In genomic region chr19:19460761-19461265, GRCh38 we compare ENCODE assay signal across 9 cellular contexts. TPM values are rescaled to one million over a fixed set of nuclear protein-coding genes. Genes with fewer than 3 reads are reported as not detected.
DNase-seq lines count a peak whose midpoint lies in the region; ATAC-seq lines count a peak whose summit lies in the region.
"Had no signal": no experiment of that assay in that cellular context is flagged by ENCODE, and none has a peak within 500 bp of the region (broad histone marks: within the 10 kb centered on the region; RNA-seq: fewer than 3 reads in every experiment).

No MANE protein-coding gene starts in this region.

- no peaks in the 10 kb centered on the region for H3K27me3 Mint-ChIP-seq in effector memory CD8-positive, alpha-beta T cell
- H3K27me3 Mint-ChIP-seq in naive thymus-derived CD8-positive, alpha-beta T cell, result no peaks in the 10 kb centered on the region

- no peaks in the 10 kb centered on the region for H3K9me3 Mint-ChIP-seq in effector memory CD8-positive, alpha-beta T cell
- no peaks in the 10 kb centered on the region for H3K9me3 Mint-ChIP-seq in naive thymus-derived CD8-positive, alpha-beta T cell

- peak overlapping the region; percentile 97 to 99 for H3K27ac Mint-ChIP-seq in effector memory CD8-positive, alpha-beta T cell
- H3K27ac Mint-ChIP-seq in naive thymus-derived CD8-positive, alpha-beta T cell, result peak overlapping the region; percentile 93 to 99 (median 98)

- DNase-seq in NCI-H510A treated with DMSO at 0.1 percent for 48 hours (lab: John Stamatoyannopoulos, UW) (peak; percentile 55), NCI-H510A (lab: John Stamatoyannopoulos, UW) (no peak), GM19240 (ENCODE audit: insufficient read length, low spot score) (no peak), NCI-H2107 (lab: John Stamatoyannopoulos, UW) (no peak)
- peak; percentile 63 to 74 for DNase-seq in activated CD4-positive, alpha-beta T cell treated with anti-CD3 and anti-CD28 coated beads, Interleukin-2, amount 50 U/mL, for 48 hours
- peak; percentile 49 to 59 (median 52) for DNase-seq in effector memory CD8-positive, alpha-beta T cell
- DNase-seq in naive thymus-derived CD8-positive, alpha-beta T cell, result peak; percentile 38 to 70 (median 48)
- DNase-seq in stimulated activated naive CD4-positive, alpha-beta T cell (lab: John Stamatoyannopoulos, UW), result peak; percentile 29 to 75 (median 53)

- H3K4me3 Mint-ChIP-seq in effector memory CD8-positive, alpha-beta T cell, result peak overlapping the region; percentile 90 to 94
- peak overlapping the region; percentile 80 to 97 (median 89) for H3K4me3 Mint-ChIP-seq in naive thymus-derived CD8-positive, alpha-beta T cell

- POLR2A ChIA-PET in naive thymus-derived CD8-positive, alpha-beta T cell (lab: Charles Lee), result interaction anchor here (0.6 to 3.8 kb wide), 15 partner anchors 9 to 56 kb away, joined by 3 to 26 read pairs (median 6); partner anchors contain the start of gene GATAD2A

- peaks cover 42% of the 10 kb centered on the region for H3K36me3 Mint-ChIP-seq in effector memory CD8-positive, alpha-beta T cell (ENCODE audit: insufficient read depth)
- H3K36me3 Mint-ChIP-seq in naive thymus-derived CD8-positive, alpha-beta T cell, result peaks cover 0 to 15% (median 7%) of the 10 kb centered on the region in 3 donors

- ATAC-seq in effector memory CD8-positive, alpha-beta T cell (replicated peaks), result peak; percentile 62
- peak; percentile 69 to 77 for ATAC-seq in naive thymus-derived CD8-positive, alpha-beta T cell
- ATAC-seq: A549 had no signal

- peaks cover 84 to 85% of the 10 kb centered on the region in 2 donors for H3K4me1 Mint-ChIP-seq in effector memory CD8-positive, alpha-beta T cell (ENCODE audit: low read depth in 2 of 2)
- peaks cover 41 to 93% (median 87%) of the 10 kb centered on the region in 4 donors for H3K4me1 Mint-ChIP-seq in naive thymus-derived CD8-positive, alpha-beta T cell

RNA-seq across cellular contexts. Expression of gene TSSK6, which starts 54.5 kb away (rescaled TPM):
- total RNA-seq in naive thymus-derived CD8-positive, alpha-beta T cell, result 10 to 100 TPM in 1 of 2 experiments, 1 to 10 TPM in 1; 9.3 to 10.8 TPM
- polyA plus RNA-seq in naive thymus-derived CD8-positive, alpha-beta T cell, result 1 to 10 TPM in 2 of 3 donors, under 1 TPM in 1; 0.59 to 3.7 (median 3.1) TPM

RNA-seq across cellular contexts. Expression of gene NDUFA13, which starts 55.2 kb away (rescaled TPM):
- total RNA-seq in naive thymus-derived CD8-positive, alpha-beta T cell, result 100 to 1,000 TPM; 177 to 180 TPM
- polyA plus RNA-seq in naive thymus-derived CD8-positive, alpha-beta T cell, result 100 to 1,000 TPM; 329 to 360 (median 338) TPM

RNA-seq across cellular contexts. Expression of gene GATAD2A, which starts 55.3 kb away (rescaled TPM):
- 100 to 1,000 TPM; 101 to 107 TPM for total RNA-seq in naive thymus-derived CD8-positive, alpha-beta T cell
- polyA plus RNA-seq in naive thymus-derived CD8-positive, alpha-beta T cell, result 10 to 100 TPM; 14.5 to 35.1 (median 20.2) TPM

Comparison
In these comparisons a context has a peak if more than half of its experiments do, and no peak if none do; other contexts are left out.
1. DNase-seq: peak in NCI-H510A treated with DMSO at 0.1 percent for 48 hours (single experiment), activated CD4-positive, alpha-beta T cell treated with anti-CD3 and anti-CD28 coated beads, Interleukin-2, amount 50 U/mL, for 48 hours (2 of 2), effector memory CD8-positive, alpha-beta T cell (3 of 3), naive thymus-derived CD8-positive, alpha-beta T cell (10 of 10) and stimulated activated naive CD4-positive, alpha-beta T cell (6 of 6); none in NCI-H510A (single experiment), GM19240 (single experiment) and NCI-H2107 (single experiment).